ENCODE assay signal across 15 cellular contexts in genomic region chr10:119291223-119291900, GRCh38.
DNase-seq lines count a peak whose midpoint lies in the region; ATAC-seq and TF ChIP-seq lines count a peak whose summit lies in the region.
"Had no signal": no experiment of that assay in that cellular context is flagged by ENCODE, and none has a peak within 500 bp of the region (broad histone marks: within the 10 kb centered on the region; RNA-seq: fewer than 3 reads in every experiment).

No MANE protein-coding gene starts in this region.

- H3K4me3 ChIP-seq in heart right ventricle (no peak overlapping the region), esophagus squamous epithelium (no peak overlapping the region), thymus (ENCODE audit: low read length) (no peak overlapping the region)
- H3K4me3 ChIP-seq: right lobe of liver had no signal

- ATAC-seq in heart right ventricle (no peak), Right ventricle myocardium inferior (no peak)

- H3K27ac ChIP-seq in heart right ventricle = peak overlapping the region in 8 of 10 donors; percentile 25 to 81 (median 56)
- H3K27ac ChIP-seq in esophagus squamous epithelium = peak overlapping the region in 3 of 4 donors; percentile 52 to 59 (median 52)
- peak overlapping the region; percentile 10 for H3K27ac ChIP-seq in thymus (ENCODE audit: low read depth)

- TF ChIP-seq CTCF in heart right ventricle (IDR thresholded peaks at IDR 0.05) = no peak
- no peak for TF ChIP-seq CTCF in esophagus squamous epithelium (IDR thresholded peaks at IDR 0.05)

- H3K4me1 ChIP-seq in heart right ventricle (peaks cover 19 to 85% (median 61%) of the 10 kb centered on the region in 9 donors), esophagus squamous epithelium (peaks cover 8 to 65% (median 32%) of the 10 kb centered on the region in 3 donors), thymus (ENCODE audit: control insufficient read depth, insufficient read depth, low read length) (peaks cover 27% of the 10 kb centered on the region)

- H3K36me3 ChIP-seq in heart right ventricle = peaks cover 0 to 12% (median 0%) of the 10 kb centered on the region in 9 donors
- no peaks in the 10 kb centered on the region for H3K36me3 ChIP-seq in esophagus squamous epithelium
- no peaks in the 10 kb centered on the region for H3K36me3 ChIP-seq in thymus (ENCODE audit: control insufficient read depth, insufficient read depth)
- H3K36me3 ChIP-seq: right lobe of liver had no signal

- TF ChIP-seq POLR2A in esophagus squamous epithelium (IDR thresholded peaks at IDR 0.05) = no peak

- no peaks in the 10 kb centered on the region for H3K9me3 ChIP-seq in heart right ventricle
- no peaks in the 10 kb centered on the region for H3K9me3 ChIP-seq in esophagus squamous epithelium
- H3K9me3 ChIP-seq in thymus (ENCODE audit: control insufficient read depth) = no peaks in the 10 kb centered on the region
- H3K9me3 ChIP-seq: right lobe of liver had no signal

- intact Hi-C loops in heart right ventricle (cut with DNase I) (loop anchor here in 1 of 10 donors (10.0 kb wide), 1 partner anchor 77 kb away; no protein-coding TSS in a partner anchor), Right ventricle myocardium inferior (cut with DNase I) (no loop called here), esophagus squamous epithelium (cut with DNase I) (no loop called here)

- H3K27me3 ChIP-seq in heart right ventricle = no peaks in the 10 kb centered on the region
- no peaks in the 10 kb centered on the region for H3K27me3 ChIP-seq in esophagus squamous epithelium
- H3K27me3 ChIP-seq in thymus (ENCODE audit: control insufficient read depth, insufficient read depth) = no peaks in the 10 kb centered on the region
- H3K27me3 ChIP-seq: right lobe of liver had no signal

- 57 to 74% methylated on average over 6 of the region's 6 CpGs for WGBS in heart right ventricle, 2 donors
- WGBS in esophagus squamous epithelium, 2 donors = 52 to 60% methylated on average over 6 of the region's 6 CpGs
- 75% methylated on average over 6 of the region's 6 CpGs for WGBS in thymus

- DNase-seq in heart right ventricle (no peak), Right ventricle myocardium inferior (ENCODE audit: missing footprints) (no peak), RPMI7951 (ENCODE audit: low read depth) (peak; percentile 9), esophagus squamous epithelium (lab: John Stamatoyannopoulos, UW) (no peak), medulla oblongata (ENCODE audit: extremely low spot score) (no peak), amygdala (lab: John Stamatoyannopoulos, UW) (no peak), NK-92 (lab: John Stamatoyannopoulos, UW; ENCODE audit: unreplicated experiment) (no peak)
- DNase-seq: activated CD4-positive, alpha-beta T cell treated with anti-CD3 and anti-CD28 coated beads, Interleukin-2, amount 50 U/mL, for 1 hour; NCI-H2081; NCI-H774; right lobe of liver; RPMI8226; stimulated activated CD4-positive, alpha-beta T cell treated with anti-CD3 and anti-CD28 coated beads, Interleukin-4, amount 100 ng/mL, for 24 hours; T1000 had no signal
